ENCODE assay signal across 21 cellular contexts in genomic region chr16:35752773-35753558, GRCh38.
A peak's percentile ranks its signal among the peaks of the same experiment; 100 is the strongest.
DNase-seq lines count a peak whose midpoint lies in the region; ATAC-seq and TF ChIP-seq lines count a peak whose summit lies in the region.
"Had no signal": no experiment of that assay in that cellular context is flagged by ENCODE, and none has a peak within 500 bp of the region (broad histone marks: within the 10 kb centered on the region; RNA-seq: fewer than 3 reads in every experiment).

No MANE protein-coding gene starts in this region.

- H3K4me1 Mint-ChIP-seq in stimulated activated naive B cell treated with anti-CD40 and anti-IgM and Interleukin-4, amounts not matched to agents 10 μg/mL and 1 μg/mL and 100 μg/mL, for 72 hours = no peaks in the 10 kb centered on the region
- H3K4me1 Mint-ChIP-seq in type B pancreatic cell (ENCODE audit: unreplicated experiment) = no peaks in the 10 kb centered on the region
- H3K4me1 Mint-ChIP-seq in activated naive CD8-positive, alpha-beta T cell treated with anti-CD3 and anti-CD28 coated beads for 36 hours = no peaks in the 10 kb centered on the region
- H3K4me1 Mint-ChIP-seq: CD4-positive, alpha-beta memory T cell; IgD-negative memory B cell had no signal

- peaks cover 16 to 31% of the 10 kb centered on the region in 2 donors for H3K9me3 Mint-ChIP-seq in stimulated activated naive B cell treated with anti-CD40 and anti-IgM and Interleukin-4, amounts not matched to agents 10 μg/mL and 1 μg/mL and 100 μg/mL, for 72 hours
- no peaks in the 10 kb centered on the region for H3K9me3 Mint-ChIP-seq in type B pancreatic cell
- H3K9me3 Mint-ChIP-seq in activated naive CD8-positive, alpha-beta T cell treated with anti-CD3 and anti-CD28 coated beads for 36 hours = peaks cover 7% of the 10 kb centered on the region

- H3K4me3 ChIP-seq in H7 (ENCODE audit: insufficient read depth, low read depth, low read length) = no peak overlapping the region
- H3K4me3 ChIP-seq: A549, GM12878 had no signal

- peak; percentile 3 for DNase-seq in GM10266 (ENCODE audit: extremely low spot score)
- peak; percentile 16 for DNase-seq in H7
- DNase-seq in omental fat pad (ENCODE audit: low spot score) = peak; percentile 13
- DNase-seq in stimulated activated naive B cell treated with anti-CD40 and anti-IgM and Interleukin-4, amounts not matched to agents 10 μg/mL and 1 μg/mL and 100 μg/mL, for 72 hours = no peak
- DNase-seq in type B pancreatic cell (ENCODE audit: extremely low spot score, unreplicated experiment) = no peak
- no peak for DNase-seq in NCI-H1417 treated with DMSO at 0.1 percent for 48 hours (lab: John Stamatoyannopoulos, UW)
- no peak for DNase-seq in activated naive CD8-positive, alpha-beta T cell treated with anti-CD3 and anti-CD28 coated beads for 36 hours
- DNase-seq: C1 segment of cervical spinal cord; Caco-2; CD4-positive, alpha-beta memory T cell; NCI-H1092; NCI-H1436; NCI-H187; NCI-H2107; NCI-H524; NCI-H748 treated with DMSO at 0.1 percent for 48 hours; SK-N-SH had no signal

- H3K27ac Mint-ChIP-seq in stimulated activated naive B cell treated with anti-CD40 and anti-IgM and Interleukin-4, amounts not matched to agents 10 μg/mL and 1 μg/mL and 100 μg/mL, for 72 hours = peak overlapping the region; percentile 60
- no peak overlapping the region for H3K27ac Mint-ChIP-seq in type B pancreatic cell
- no peak overlapping the region for H3K27ac Mint-ChIP-seq in activated naive CD8-positive, alpha-beta T cell treated with anti-CD3 and anti-CD28 coated beads for 36 hours
- H3K27ac Mint-ChIP-seq: IgD-negative memory B cell had no signal

- H3K36me3 Mint-ChIP-seq in stimulated activated naive B cell treated with anti-CD40 and anti-IgM and Interleukin-4, amounts not matched to agents 10 μg/mL and 1 μg/mL and 100 μg/mL, for 72 hours = peaks cover 2 to 16% of the 10 kb centered on the region in 2 donors
- H3K36me3 Mint-ChIP-seq in type B pancreatic cell = no peaks in the 10 kb centered on the region
- no peaks in the 10 kb centered on the region for H3K36me3 Mint-ChIP-seq in activated naive CD8-positive, alpha-beta T cell treated with anti-CD3 and anti-CD28 coated beads for 36 hours
- H3K36me3 Mint-ChIP-seq: CD4-positive, alpha-beta memory T cell; IgD-negative memory B cell had no signal

- H3K27me3 ChIP-seq in H7 (ENCODE audit: control insufficient read depth, insufficient read depth, low read length) = no peaks in the 10 kb centered on the region

- no peaks in the 10 kb centered on the region for H3K27me3 Mint-ChIP-seq in stimulated activated naive B cell treated with anti-CD40 and anti-IgM and Interleukin-4, amounts not matched to agents 10 μg/mL and 1 μg/mL and 100 μg/mL, for 72 hours
- H3K27me3 Mint-ChIP-seq in type B pancreatic cell = no peaks in the 10 kb centered on the region
- H3K27me3 Mint-ChIP-seq in activated naive CD8-positive, alpha-beta T cell treated with anti-CD3 and anti-CD28 coated beads for 36 hours = no peaks in the 10 kb centered on the region
- H3K27me3 Mint-ChIP-seq: CD4-positive, alpha-beta memory T cell; IgD-negative memory B cell had no signal

- no peak overlapping the region for H3K4me3 Mint-ChIP-seq in stimulated activated naive B cell treated with anti-CD40 and anti-IgM and Interleukin-4, amounts not matched to agents 10 μg/mL and 1 μg/mL and 100 μg/mL, for 72 hours
- no peak overlapping the region for H3K4me3 Mint-ChIP-seq in type B pancreatic cell
- no peak overlapping the region for H3K4me3 Mint-ChIP-seq in activated naive CD8-positive, alpha-beta T cell treated with anti-CD3 and anti-CD28 coated beads for 36 hours
- H3K4me3 Mint-ChIP-seq: CD4-positive, alpha-beta memory T cell; IgD-negative memory B cell had no signal

- no peak for ATAC-seq in omental fat pad (ENCODE audit: low FRiP score)
- no peak for ATAC-seq in stimulated activated naive B cell treated with anti-CD40 and anti-IgM and Interleukin-4, amounts not matched to agents 10 μg/mL and 1 μg/mL and 100 μg/mL, for 72 hours (replicated peaks)
- ATAC-seq: A549, GM12878, HCT116 had no signal

- no peak for TF ChIP-seq CTCF in GM10266 (IDR thresholded peaks at IDR 0.05; ENCODE audit: control insufficient read depth, insufficient read depth, low read depth, missing control alignments)
- TF ChIP-seq CTCF in omental fat pad (IDR thresholded peaks at IDR 0.05) = no peak
- TF ChIP-seq CTCF in type B pancreatic cell (conservative IDR thresholded peaks at IDR 0.05) = no peak

- no peaks in the 10 kb centered on the region for H3K36me3 ChIP-seq in H7 (replicated peaks; ENCODE audit: control insufficient read depth, insufficient read depth, low read length)

Comparison
In these comparisons a context has a peak if more than half of its experiments do, and no peak if none do; other contexts are left out.
1. DNase-seq: peak in GM10266 (single experiment), H7 (single experiment) and omental fat pad (single experiment); none in stimulated activated naive B cell treated with anti-CD40 and anti-IgM and Interleukin-4, amounts not matched to agents 10 μg/mL and 1 μg/mL and 100 μg/mL, for 72 hours (single experiment), type B pancreatic cell (single experiment), NCI-H1417 treated with DMSO at 0.1 percent for 48 hours (single experiment) and activated naive CD8-positive, alpha-beta T cell treated with anti-CD3 and anti-CD28 coated beads for 36 hours (single experiment).